ENCODE assay signal across 1 cellular context in the genomic region with DNA sequence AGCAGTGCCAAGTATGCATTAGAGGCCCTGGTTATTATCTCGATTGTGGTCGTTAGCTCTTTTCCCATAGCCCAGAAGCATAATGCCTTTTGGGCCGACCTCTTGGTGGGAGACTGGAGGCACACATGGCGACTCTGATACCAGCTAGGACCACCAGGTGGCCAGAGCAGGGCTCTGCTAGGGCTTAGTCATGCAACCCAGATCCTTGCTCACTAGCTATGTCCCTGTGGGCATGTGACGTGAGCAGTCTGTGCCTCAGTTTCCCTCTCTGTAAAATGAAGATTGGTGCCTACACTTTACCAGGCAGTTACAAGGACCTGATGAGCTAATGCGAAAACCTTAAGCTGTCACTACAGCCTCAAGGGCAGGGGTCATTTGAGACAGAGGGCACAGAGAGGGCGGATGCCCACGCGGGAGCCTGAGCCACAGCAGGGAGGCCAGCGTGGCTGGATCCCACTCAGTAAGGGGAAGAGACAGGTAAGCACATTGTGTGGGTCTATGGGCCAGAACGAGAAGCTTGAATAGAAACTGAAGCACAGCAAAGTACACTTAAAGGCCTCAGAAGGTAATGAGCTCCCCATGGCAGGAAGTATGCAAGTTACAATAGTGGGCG.
TF ChIP-seq lines count a peak whose summit lies in the region.

No MANE protein-coding gene starts in this region.

TF ChIP-seq in H1, 55 proteins besides CTCF, POLR2A, EP300 and RAD21 (continued from another document):
- TF ChIP-seq POU5F1 (IDR thresholded peaks at IDR 0.05; ENCODE audit: low read depth, low read length) (no peak), KDM1A (IDR thresholded peaks at IDR 0.05; ENCODE audit: borderline replicate concordance, low read length) (peak; percentile 41; the same call in 1 of the 2 replicates), KDM4A (IDR thresholded peaks at IDR 0.05; ENCODE audit: low read depth, low read length, severe bottlenecking) (no peak), KDM5A (IDR thresholded peaks at IDR 0.05; ENCODE audit: low read length) (no peak), YY1 (IDR thresholded peaks at IDR 0.05; ENCODE audit: low read depth, low read length) (0 out of 2 replicates have a peak, but pooled peaks have one; percentile 40)
- TF ChIP-seq, protein P1, sequence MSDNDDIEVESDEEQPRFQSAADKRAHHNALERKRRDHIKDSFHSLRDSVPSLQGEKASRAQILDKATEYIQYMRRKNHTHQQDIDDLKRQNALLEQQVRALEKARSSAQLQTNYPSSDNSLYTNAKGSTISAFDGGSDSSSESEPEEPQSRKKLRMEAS (IDR thresholded peaks at IDR 0.05), result peak; percentile 47; the same call in 1 of the 2 replicates
- TF ChIP-seq, protein P2, sequence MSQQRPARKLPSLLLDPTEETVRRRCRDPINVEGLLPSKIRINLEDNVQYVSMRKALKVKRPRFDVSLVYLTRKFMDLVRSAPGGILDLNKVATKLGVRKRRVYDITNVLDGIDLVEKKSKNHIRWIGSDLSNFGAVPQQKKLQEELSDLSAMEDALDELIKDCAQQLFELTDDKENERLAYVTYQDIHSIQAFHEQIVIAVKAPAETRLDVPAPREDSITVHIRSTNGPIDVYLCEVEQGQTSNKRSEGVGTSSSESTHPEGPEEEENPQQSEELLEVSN (IDR thresholded peaks at IDR 0.05), result peak; percentile 15; the same call in 1 of the 2 replicates
- TF ChIP-seq, protein P3, sequence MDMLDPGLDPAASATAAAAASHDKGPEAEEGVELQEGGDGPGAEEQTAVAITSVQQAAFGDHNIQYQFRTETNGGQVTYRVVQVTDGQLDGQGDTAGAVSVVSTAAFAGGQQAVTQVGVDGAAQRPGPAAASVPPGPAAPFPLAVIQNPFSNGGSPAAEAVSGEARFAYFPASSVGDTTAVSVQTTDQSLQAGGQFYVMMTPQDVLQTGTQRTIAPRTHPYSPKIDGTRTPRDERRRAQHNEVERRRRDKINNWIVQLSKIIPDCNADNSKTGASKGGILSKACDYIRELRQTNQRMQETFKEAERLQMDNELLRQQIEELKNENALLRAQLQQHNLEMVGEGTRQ (IDR thresholded peaks at IDR 0.05; ENCODE audit: low read length), result 0 out of 2 replicates have a peak, but pooled peaks have one; percentile 27
TF ChIP-seq in H1: peak in this region for 6.
